In genomic region chr14:63563370-63564026, GRCh38 we compare ENCODE assay signal across 18 cellular contexts. TPM values are rescaled to one million over a fixed set of nuclear protein-coding genes. Genes with fewer than 3 reads are reported as not detected.
DNase-seq lines count a peak whose midpoint lies in the region; FAIRE-seq and TF ChIP-seq lines count a peak whose summit lies in the region.
"Had no signal": no experiment of that assay in that cellular context is flagged by ENCODE, and none has a peak within 500 bp of the region (broad histone marks: within the 10 kb centered on the region; RNA-seq: fewer than 3 reads in every experiment).

No MANE protein-coding gene starts in this region.

- H3K9me3 ChIP-seq in BE2C: no peaks in the 10 kb centered on the region
- H3K9me3 ChIP-seq: SJSA1 had no signal

- no peak overlapping the region for H3K4me3 ChIP-seq in BE2C (ENCODE audit: low read depth, low read length)
- H3K4me3 ChIP-seq: esophagus squamous epithelium, SJSA1 had no signal

- no peaks in the 10 kb centered on the region for H3K27me3 ChIP-seq in BE2C
- H3K27me3 ChIP-seq: esophagus squamous epithelium, SJSA1 had no signal

- TF ChIP-seq CTCF in BE2C (IDR thresholded peaks at IDR 0.05; ENCODE audit: low read depth, low read length): no peak

- no peak for FAIRE-seq in HTR-8/SVneo (lab: Jason Lieb, UNC)
- FAIRE-seq: GM18507 had no signal

- H3K36me3 ChIP-seq in BE2C: no peaks in the 10 kb centered on the region
- H3K36me3 ChIP-seq: esophagus squamous epithelium, SJSA1 had no signal

- DNase-seq in BE2C: peak; percentile 46
- DNase-seq in HTR-8/SVneo (ENCODE audit: insufficient read length, low spot score): peak; percentile 90
- peak; percentile 56 for DNase-seq in astrocyte of the hippocampus (ENCODE audit: low read depth, low spot score)
- DNase-seq in iris pigment epithelial cell (ENCODE audit: low read depth): peak; percentile 67
- DNase-seq in NCI-H1048 (lab: John Stamatoyannopoulos, UW): no peak
- no peak for DNase-seq in NCI-H187 treated with DMSO at 0.1 percent for 48 hours (lab: John Stamatoyannopoulos, UW)
- DNase-seq in SKM-1 (lab: John Stamatoyannopoulos, UW; ENCODE audit: unreplicated experiment): no peak
- no peak for DNase-seq in NOMO-1 treated with DMSO at 0.1 percent for 48 hours (lab: John Stamatoyannopoulos, UW; ENCODE audit: unreplicated experiment)
- DNase-seq: ACHN; activated CD4-positive, alpha-beta T cell treated with anti-CD3 and anti-CD28 coated beads, Interleukin-2, amount 50 U/mL, for 1 hour; activated naive CD8-positive, alpha-beta T cell treated with anti-CD3 and anti-CD28 coated beads, Interleukin-2, amount 10 ng/mL, durations not matched to agents 7 days and 5 days; activated T-cell treated with anti-CD3 and anti-CD28 coated beads, Interleukin-2, amount 50 U/mL, for 24 hours; COR-L47; esophagus squamous epithelium; left ventricle myocardium superior; naive B cell had no signal

- peaks cover 3% of the 10 kb centered on the region for H3K4me1 ChIP-seq in BE2C
- H3K4me1 ChIP-seq: esophagus squamous epithelium, SJSA1 had no signal

RNA-seq across cellular contexts. Expression of gene PPP2R5E, which starts 20.3 kb away (rescaled TPM):
- polyA plus RNA-seq in BE2C (2012; ENCODE audit: insufficient read depth, insufficient read length, low read depth): 14.7 TPM

Comparison
In these comparisons a context has a peak if more than half of its experiments do, and no peak if none do; other contexts are left out.
1. DNase-seq: peak in BE2C (single experiment), HTR-8/SVneo (single experiment), astrocyte of the hippocampus (single experiment) and iris pigment epithelial cell (single experiment); none in NCI-H1048 (single experiment), NCI-H187 treated with DMSO at 0.1 percent for 48 hours (single experiment), SKM-1 (single experiment) and NOMO-1 treated with DMSO at 0.1 percent for 48 hours (single experiment).